ENCODE assay signal across 1 cellular context in genomic region chr17:34628883-34629282, GRCh38.
TF ChIP-seq lines count a peak whose summit lies in the region.

No MANE protein-coding gene starts in this region.

TF ChIP-seq in H1, 55 proteins besides CTCF, POLR2A, EP300 and RAD21:
- TF ChIP-seq SAP30 (IDR thresholded peaks at IDR 0.05; ENCODE audit: insufficient read depth, insufficient replicate concordance, low read length) = no peak
- no peak for TF ChIP-seq FOSL1 (IDR thresholded peaks at IDR 0.05; ENCODE audit: insufficient read depth, low read depth, low read length)
- no peak for TF ChIP-seq RXRA (IDR thresholded peaks at IDR 0.05; ENCODE audit: insufficient read depth, low read depth, low read length)
- TF ChIP-seq TAF7 (optimal IDR thresholded peaks at IDR 0.05; ENCODE audit: borderline replicate concordance, low read depth, low read length) = no peak
- no peak for TF ChIP-seq TAF1 (IDR thresholded peaks at IDR 0.05; ENCODE audit: low read depth, low read length)
- TF ChIP-seq KDM5A (IDR thresholded peaks at IDR 0.05; ENCODE audit: low read length) = no peak
- TF ChIP-seq RNF2 (IDR thresholded peaks at IDR 0.05; ENCODE audit: borderline replicate concordance, low read depth, low read length, missing control alignments, poor library complexity, severe bottlenecking) = no peak
- no peak for TF ChIP-seq TBP (IDR thresholded peaks at IDR 0.05; ENCODE audit: low read depth, low read length)
- no peak for TF ChIP-seq POU5F1 (IDR thresholded peaks at IDR 0.05; ENCODE audit: low read depth, low read length)
- TF ChIP-seq ASH2L (IDR thresholded peaks at IDR 0.05; ENCODE audit: low read length) = no peak
- no peak for TF ChIP-seq HDAC2 (IDR thresholded peaks at IDR 0.05; ENCODE audit: borderline replicate concordance in 1 of 2, low read depth in 2 of 2, low read length in 2 of 2)
- no peak for TF ChIP-seq EGR1 (IDR thresholded peaks at IDR 0.05; ENCODE audit: borderline replicate concordance, low read depth, low read length)
- TF ChIP-seq GTF2F1 (IDR thresholded peaks at IDR 0.05; ENCODE audit: borderline replicate concordance, low read depth, low read length) = no peak
- no peak for TF ChIP-seq JUND (IDR thresholded peaks at IDR 0.05; ENCODE audit: low read length)
